In genomic region chr11:28835317-28835716, GRCh38 we compare ENCODE assay signal across 16 cellular contexts.
DNase-seq lines count a peak whose midpoint lies in the region; ATAC-seq and TF ChIP-seq lines count a peak whose summit lies in the region.
"Had no signal": no experiment of that assay in that cellular context is flagged by ENCODE, and none has a peak within 500 bp of the region (broad histone marks: within the 10 kb centered on the region; RNA-seq: fewer than 3 reads in every experiment).

No MANE protein-coding gene starts in this region.

- no peak overlapping the region for H3K4me2 ChIP-seq in hepatocyte

- H3K4me3 ChIP-seq in breast epithelium = no peak overlapping the region
- H3K4me3 ChIP-seq in SJSA1 = no peak overlapping the region
- no peak overlapping the region for H3K4me3 ChIP-seq in hepatocyte
- no peak overlapping the region for H3K4me3 ChIP-seq in ascending aorta
- H3K4me3 ChIP-seq in Caco-2 (ENCODE audit: low read depth, low read length) = no peak overlapping the region

- CTCF ChIA-PET in MCF 10A (lab: Yijun Ruan, JAX) = interaction anchor here (0.5 to 1.6 kb wide), 3 partner anchors 11 to 166 kb away, joined by 3 to 4 read pairs (median 3); no protein-coding TSS in a partner anchor
- CTCF ChIA-PET in Caco-2 (lab: Charles Lee) = no interaction called here

- H3K4me1 Mint-ChIP-seq in MCF 10A (ENCODE audit: insufficient read depth, unreplicated experiment) = peaks cover 41% of the 10 kb centered on the region
- peaks cover 23% of the 10 kb centered on the region for H3K4me1 Mint-ChIP-seq in Caco-2 (ENCODE audit: low read depth, unreplicated experiment)
- H3K4me1 Mint-ChIP-seq: B cell had no signal

- no peaks in the 10 kb centered on the region for H3K27me3 ChIP-seq in breast epithelium
- no peaks in the 10 kb centered on the region for H3K27me3 ChIP-seq in SJSA1 (replicated peaks)
- no peaks in the 10 kb centered on the region for H3K27me3 ChIP-seq in hepatocyte
- no peaks in the 10 kb centered on the region for H3K27me3 ChIP-seq in ascending aorta
- no peaks in the 10 kb centered on the region for H3K27me3 ChIP-seq in Caco-2 (replicated peaks; ENCODE audit: control insufficient read depth, insufficient read depth, low read length)

- H3K9me3 Mint-ChIP-seq in MCF 10A (ENCODE audit: unreplicated experiment) (no peaks in the 10 kb centered on the region), Caco-2 (ENCODE audit: unreplicated experiment) (peaks cover 16% of the 10 kb centered on the region)

- peak overlapping the region; percentile 90 for H3K27ac Mint-ChIP-seq in MCF 10A (ENCODE audit: low read depth, unreplicated experiment)
- no peak overlapping the region for H3K27ac Mint-ChIP-seq in Caco-2 (ENCODE audit: unreplicated experiment)
- H3K27ac Mint-ChIP-seq: B cell; CD4-positive, alpha-beta T cell had no signal

- H3K36me3 ChIP-seq in breast epithelium (no peaks in the 10 kb centered on the region), SJSA1 (no peaks in the 10 kb centered on the region), hepatocyte (replicated peaks; ENCODE audit: insufficient read depth, low read depth) (no peaks in the 10 kb centered on the region), ascending aorta (no peaks in the 10 kb centered on the region), Caco-2 (ENCODE audit: control insufficient read depth, insufficient read depth, low read length) (no peaks in the 10 kb centered on the region)

- H3K79me2 ChIP-seq in hepatocyte = no peaks in the 10 kb centered on the region

- H3K9me3 ChIP-seq in breast epithelium (no peaks in the 10 kb centered on the region), SJSA1 (replicated peaks) (no peaks in the 10 kb centered on the region), hepatocyte (ENCODE audit: low read depth) (no peaks in the 10 kb centered on the region), ascending aorta (peaks cover 0 to 4% of the 10 kb centered on the region in 2 donors), Caco-2 (peaks cover 4% of the 10 kb centered on the region; the same call in 1 of the 2 replicates)

- H3K27me3 Mint-ChIP-seq in MCF 10A (ENCODE audit: insufficient read depth, unreplicated experiment) = no peaks in the 10 kb centered on the region
- no peaks in the 10 kb centered on the region for H3K27me3 Mint-ChIP-seq in Caco-2 (ENCODE audit: insufficient read depth, unreplicated experiment)
- H3K27me3 Mint-ChIP-seq: B cell; CD4-positive, alpha-beta T cell had no signal

- BruUV-seq in MCF 10A (replicated peaks; lab: Mats Ljungman, UMichigan) (no TSS peak), Caco-2 (replicated peaks; lab: Mats Ljungman, UMichigan) (no TSS peak)

- no peaks in the 10 kb centered on the region for H3K9me2 ChIP-seq in hepatocyte (replicated peaks; ENCODE audit: insufficient read depth)

- H4K20me1 ChIP-seq in hepatocyte (ENCODE audit: insufficient read depth, poor library complexity, severe bottlenecking) = no peaks in the 10 kb centered on the region

- ATAC-seq in HG02763 (IDR thresholded peaks at IDR 0.05; ENCODE audit: unreplicated experiment) = no peak

- DNase-seq in MCF 10A (ENCODE audit: unreplicated experiment) (no peak), breast epithelium (ENCODE audit: low spot score in 2 of 2) (no peak), SJSA1 (ENCODE audit: low read depth in 1 of 2, low spot score in 2 of 2) (no peak), hepatocyte (ENCODE audit: low spot score) (no peak), ascending aorta (ENCODE audit: low spot score in 2 of 2) (no peak), Caco-2 (no peak)
- no peak for DNase-seq in activated effector memory CD4-positive, alpha-beta T cell treated with Interleukin-2 at 50 U/mL for 16 hours
- DNase-seq: CD4-positive, alpha-beta T cell; MV-4-11; NCI-H1436; NCI-H2081 treated with DMSO at 0.1 percent for 48 hours; NCI-H526 treated with DMSO at 0.1 percent for 48 hours; OCI-M1; T-helper 1 cell had no signal

- TF ChIP-seq CTCF in MCF 10A (IDR thresholded peaks at IDR 0.05; ENCODE audit: unreplicated experiment) (no peak), breast epithelium (IDR thresholded peaks at IDR 0.05) (no peak), hepatocyte (IDR thresholded peaks at IDR 0.05; ENCODE audit: poor library complexity) (no peak), ascending aorta (IDR thresholded peaks at IDR 0.05) (no peak), Caco-2 (IDR thresholded peaks at IDR 0.05; ENCODE audit: insufficient read depth in 1 of 2, low read depth in 1 of 2, low read length in 1 of 2, severe bottlenecking in 1 of 2, unreplicated experiment in 1 of 2) (no peak)

- no peaks in the 10 kb centered on the region for H3K4me1 ChIP-seq in breast epithelium
- peaks cover 49% of the 10 kb centered on the region for H3K4me1 ChIP-seq in SJSA1 (replicated peaks)
- peaks cover 6% of the 10 kb centered on the region for H3K4me1 ChIP-seq in hepatocyte (ENCODE audit: insufficient read depth)
- H3K4me1 ChIP-seq in ascending aorta = peaks cover 0 to 2% of the 10 kb centered on the region in 2 donors
- peaks cover 35% of the 10 kb centered on the region for H3K4me1 ChIP-seq in Caco-2

- intact Hi-C loops in MCF 10A (cut with micrococcal nuclease) = loop anchor here (2.0 kb wide), 1 partner anchor 323 kb away; no protein-coding TSS in a partner anchor
- intact Hi-C loops in breast epithelium (cut with DNase I; ENCODE audit: low total_unique reads) = no loop called here
- intact Hi-C loops in ascending aorta (cut with DNase I) = no loop called here
- intact Hi-C loops in Caco-2 (cut with micrococcal nuclease; ENCODE audit: unreplicated experiment) = loop anchor here (5.0 kb wide), 1 partner anchor 78 kb away; no protein-coding TSS in a partner anchor

- no peak overlapping the region for H3K4me3 Mint-ChIP-seq in MCF 10A (ENCODE audit: unreplicated experiment)
- no peak overlapping the region for H3K4me3 Mint-ChIP-seq in Caco-2 (ENCODE audit: unreplicated experiment)
- H3K4me3 Mint-ChIP-seq: B cell; CD4-positive, alpha-beta T cell had no signal

- H3K27ac ChIP-seq in breast epithelium (no peak overlapping the region), SJSA1 (peak overlapping the region; percentile 98), hepatocyte (peak overlapping the region; percentile 60), ascending aorta (peak overlapping the region in 1 of 2 donors; percentile 65)

- TF ChIP-seq POLR2A in breast epithelium (IDR thresholded peaks at IDR 0.05) = no peak

- H3K36me3 Mint-ChIP-seq in MCF 10A (ENCODE audit: insufficient read depth, unreplicated experiment) (peaks cover 7% of the 10 kb centered on the region), Caco-2 (ENCODE audit: insufficient read depth, unreplicated experiment) (peaks cover 9% of the 10 kb centered on the region)

- H2AFZ ChIP-seq in hepatocyte = no peak overlapping the region

- POLR2A ChIA-PET in MCF 10A (lab: Yijun Ruan, JAX) = interaction anchor here (0.7 kb wide), 1 partner anchor 11 kb away, joined by 3 read pairs; no protein-coding TSS in a partner anchor
- POLR2A ChIA-PET in Caco-2 (lab: Charles Lee) = no interaction called here

Comparison
In these comparisons a context has a peak if more than half of its experiments do, and no peak if none do; other contexts are left out.
1. intact Hi-C loops: an anchor here in MCF 10A (2.0 kb wide) and Caco-2 (5.0 kb wide); none called in breast epithelium and ascending aorta.
2. H3K27ac ChIP-seq: peak in SJSA1 (single experiment) and hepatocyte (single experiment); none in breast epithelium (0 of 2).